In genomic region chr6:41228616-41229015, GRCh38 we compare ENCODE assay signal across 18 cellular contexts. TPM values are rescaled to one million over a fixed set of nuclear protein-coding genes. Genes with fewer than 3 reads are reported as not detected.
DNase-seq lines count a peak whose midpoint lies in the region; ATAC-seq, FAIRE-seq and TF ChIP-seq lines count a peak whose summit lies in the region.
"Had no signal": no experiment of that assay in that cellular context is flagged by ENCODE, and none has a peak within 500 bp of the region (broad histone marks: within the 10 kb centered on the region; RNA-seq: fewer than 3 reads in every experiment).

No MANE protein-coding gene starts in this region.

- no peaks in the 10 kb centered on the region for H3K4me1 ChIP-seq in MM.1S (ENCODE audit: low read length)
- H3K4me1 ChIP-seq in K562 (replicated peaks in 1 of 2; ENCODE audit: control insufficient read depth in 2 of 2, insufficient read depth in 2 of 2, low read length in 2 of 2), result no peaks in the 10 kb centered on the region; a peak in 2 of 5 replicates
- H3K4me1 ChIP-seq in mucosa of descending colon (ENCODE audit: low read depth), result no peaks in the 10 kb centered on the region
- 0 out of 2 replicates have a peak, but pooled peaks cover 3% of the 10 kb centered on the region for H3K4me1 ChIP-seq in PC-9 (replicated peaks; ENCODE audit: insufficient read depth)
- H3K4me1 ChIP-seq: thyroid gland had no signal

- no peaks in the 10 kb centered on the region for H3K36me3 Mint-ChIP-seq in activated T-cell treated with anti-CD3 and anti-CD28 coated beads, Interleukin-2, amount 50 U/mL, for 4 hours (ENCODE audit: insufficient read depth)
- H3K36me3 Mint-ChIP-seq: activated naive CD4-positive, alpha-beta T cell treated with anti-CD3 and anti-CD28 coated beads, Interleukin-2, amount 50 U/mL, for 24 hours had no signal

- peak; percentile 58 for FAIRE-seq in K562 (lab: Jason Lieb, UNC)
- FAIRE-seq: islet of Langerhans had no signal

- H3K79me2 ChIP-seq in MM.1S (ENCODE audit: low read length), result no peaks in the 10 kb centered on the region
- H3K79me2 ChIP-seq in K562 (ENCODE audit: control insufficient read depth, insufficient read depth, low read length), result no peaks in the 10 kb centered on the region
- H3K79me2 ChIP-seq in PC-9 (ENCODE audit: low read depth), result no peaks in the 10 kb centered on the region

- no peaks in the 10 kb centered on the region for H3K27me3 ChIP-seq in MM.1S (replicated peaks; ENCODE audit: insufficient read depth, low read length)
- H3K27me3 ChIP-seq in K562 (ENCODE audit: control insufficient read depth in 2 of 2, insufficient read depth in 2 of 2, low read length in 2 of 2), result peaks cover 10 to 53% of the 10 kb centered on the region in 2 experiments
- peaks cover 9% of the 10 kb centered on the region; the same call in 1 of the 2 replicates for H3K27me3 ChIP-seq in PC-9 (ENCODE audit: insufficient read depth, low read depth)
- H3K27me3 ChIP-seq: thyroid gland had no signal

- in situ Hi-C loops in K562 (cut with MboI), result no loop called here

- TF ChIP-seq EP300 in K562 (IDR thresholded peaks at IDR 0.05; ENCODE audit: low read length), result no peak

- BruUV-seq in K562 (replicated peaks; lab: Mats Ljungman, UMichigan) (no TSS peak), PC-9 (replicated peaks; lab: Mats Ljungman, UMichigan) (no TSS peak)

- no peaks in the 10 kb centered on the region for H3K9me1 ChIP-seq in K562 (ENCODE audit: control insufficient read depth, insufficient read depth, low read length)

- H3K4me1 Mint-ChIP-seq in activated T-cell treated with anti-CD3 and anti-CD28 coated beads, Interleukin-2, amount 50 U/mL, for 4 hours (ENCODE audit: low read depth), result no peaks in the 10 kb centered on the region

- H3K27ac ChIP-seq in MM.1S (ENCODE audit: low read length), result no peak overlapping the region
- H3K27ac ChIP-seq in K562 (ENCODE audit: extremely low read depth, low read depth, low read length), result no peak overlapping the region
- no peak overlapping the region for H3K27ac ChIP-seq in PC-9
- H3K27ac ChIP-seq: thyroid gland had no signal

- H3K4me3 Mint-ChIP-seq in activated T-cell treated with anti-CD3 and anti-CD28 coated beads, Interleukin-2, amount 50 U/mL, for 4 hours, result no peak overlapping the region
- H3K4me3 Mint-ChIP-seq: activated naive CD4-positive, alpha-beta T cell treated with anti-CD3 and anti-CD28 coated beads, Interleukin-2, amount 50 U/mL, for 24 hours had no signal

- TF ChIP-seq CTCF in GM10248 (IDR thresholded peaks at IDR 0.05; ENCODE audit: control extremely low read depth, extremely low read depth, low read depth, missing control alignments), result peak; percentile 11
- TF ChIP-seq CTCF in MM.1S (IDR thresholded peaks at IDR 0.05; ENCODE audit: low read length), result 0 out of 2 replicates have a peak, but pooled peaks have one; percentile 12
- TF ChIP-seq CTCF in K562 (IDR thresholded peaks at IDR 0.05 in 2 of 3, conservative IDR thresholded peaks at IDR 0.05 in 1 of 3; ENCODE audit: insufficient read depth in 2 of 3, low read depth in 1 of 3, low read length in 3 of 3), result peak; percentile 46 to 54 (median 51); a peak in 5 of 6 replicates
- no peak for TF ChIP-seq CTCF in mucosa of descending colon (IDR thresholded peaks at IDR 0.05)
- TF ChIP-seq CTCF in PC-9 (conservative IDR thresholded peaks at IDR 0.05), result no peak

- intact Hi-C loops in K562 (cut with micrococcal nuclease), result loop anchor here (2.0 kb wide), 1 partner anchor 90 kb away; no protein-coding TSS in a partner anchor
- intact Hi-C loops in mucosa of descending colon (cut with DNase I, micrococcal nuclease), result no loop called here
- intact Hi-C loops in PC-9 (cut with micrococcal nuclease; ENCODE audit: unreplicated experiment), result no loop called here

- no peak overlapping the region for H3K4me3 ChIP-seq in MM.1S (ENCODE audit: low read length)
- H3K4me3 ChIP-seq in K562, result no peak overlapping the region
- H3K4me3 ChIP-seq in mucosa of descending colon, result no peak overlapping the region
- H3K4me3 ChIP-seq in PC-9, result no peak overlapping the region
- H3K4me3 ChIP-seq: skin epidermis, thyroid gland had no signal

- no peaks in the 10 kb centered on the region for H3K9me3 Mint-ChIP-seq in activated T-cell treated with anti-CD3 and anti-CD28 coated beads, Interleukin-2, amount 50 U/mL, for 4 hours
- H3K9me3 Mint-ChIP-seq: activated naive CD4-positive, alpha-beta T cell treated with anti-CD3 and anti-CD28 coated beads, Interleukin-2, amount 50 U/mL, for 24 hours had no signal

- WGBS in K562 (ENCODE audit: insufficient coverage, low coverage, missing lambda C conversion rate), result 0% methylated on average over 5 of the region's 5 CpGs

- DNase-seq in GM10248 (ENCODE audit: extremely low spot score) (no peak), MM.1S (no peak), K562 (ENCODE audit: extremely low read depth in 1 of 4, low spot score in 3 of 4) (peak in 2 of 4 experiments; percentile 22 to 30), mucosa of descending colon (no peak), PC-9 (no peak), nucleus accumbens (lab: John Stamatoyannopoulos, UW) (no peak), pons (ENCODE audit: low spot score) (no peak)
- no peak for DNase-seq in activated T-cell treated with anti-CD3 and anti-CD28 coated beads, Interleukin-2, amount 50 U/mL, for 4 hours
- DNase-seq: NCI-H2029 treated with DMSO at 0.1 percent for 48 hours, thyroid gland had no signal

- peaks cover 5% of the 10 kb centered on the region for H3K27me3 Mint-ChIP-seq in activated T-cell treated with anti-CD3 and anti-CD28 coated beads, Interleukin-2, amount 50 U/mL, for 4 hours (ENCODE audit: low read depth)
- H3K27me3 Mint-ChIP-seq: activated naive CD4-positive, alpha-beta T cell treated with anti-CD3 and anti-CD28 coated beads, Interleukin-2, amount 50 U/mL, for 24 hours had no signal

- H2AFZ ChIP-seq in MM.1S (ENCODE audit: low read length) (no peak overlapping the region), K562 (ENCODE audit: low read depth, low read length) (no peak overlapping the region), PC-9 (no peak overlapping the region)

- ATAC-seq in K562, result peak; percentile 88
- ATAC-seq in mucosa of descending colon, result peak; percentile 20
- ATAC-seq in activated T-cell treated with anti-CD3 and anti-CD28 coated beads, Interleukin-2, amount 50 U/mL, for 4 hours, result no peak
- ATAC-seq: Panc1 had no signal

- TF ChIP-seq POLR2A in K562 (conservative IDR thresholded peaks at IDR 0.05), result no peak

- no peaks in the 10 kb centered on the region for H3K9me2 ChIP-seq in MM.1S (replicated peaks; ENCODE audit: insufficient read depth, low read length)
- H3K9me2 ChIP-seq in PC-9 (ENCODE audit: insufficient read depth), result no peaks in the 10 kb centered on the region

- H3K9me3 ChIP-seq in MM.1S (replicated peaks; ENCODE audit: insufficient read depth, low read length) (no peaks in the 10 kb centered on the region), K562 (replicated peaks; ENCODE audit: control insufficient read depth, insufficient read depth, low read depth, low read length) (no peaks in the 10 kb centered on the region), mucosa of descending colon (no peaks in the 10 kb centered on the region), PC-9 (ENCODE audit: insufficient read depth, low read depth) (no peaks in the 10 kb centered on the region)
- H3K9me3 ChIP-seq: thyroid gland had no signal

- H3K4me2 ChIP-seq in MM.1S (ENCODE audit: low read depth, low read length) (no peak overlapping the region), K562 (ENCODE audit: insufficient read depth, low read length) (no peak overlapping the region), PC-9 (no peak overlapping the region)

- H3K9ac ChIP-seq in MM.1S (ENCODE audit: low read length) (no peak overlapping the region), K562 (ENCODE audit: insufficient read depth in 1 of 2, low read depth in 2 of 2, low read length in 2 of 2) (no peak overlapping the region)

- H3F3A ChIP-seq in MM.1S (ENCODE audit: insufficient read depth, low read length), result no peaks in the 10 kb centered on the region
- H3F3A ChIP-seq in PC-9 (ENCODE audit: insufficient read depth, low read depth), result no peaks in the 10 kb centered on the region

- POLR2A ChIA-PET in GM10248 (lab: Yijun Ruan, JAX), result no interaction called here
- POLR2A ChIA-PET in K562 (lab: Yijun Ruan, JAX), result interaction anchor here (0.6 kb wide), 1 partner anchor 19 kb away, joined by 3 read pairs; no protein-coding TSS in a partner anchor
- POLR2A ChIA-PET in PC-9 (lab: Charles Lee; ENCODE audit: unreplicated experiment), result no interaction called here

- H3K36me3 ChIP-seq in MM.1S (replicated peaks; ENCODE audit: insufficient read depth, low read length) (no peaks in the 10 kb centered on the region), K562 (ENCODE audit: control insufficient read depth, insufficient read depth, low read length) (no peaks in the 10 kb centered on the region), mucosa of descending colon (ENCODE audit: low read depth) (no peaks in the 10 kb centered on the region), PC-9 (ENCODE audit: low read depth) (no peaks in the 10 kb centered on the region)
- H3K36me3 ChIP-seq: thyroid gland had no signal

- CTCF ChIA-PET in GM10248 (lab: Yijun Ruan, JAX), result interaction anchor here (1.1 to 1.9 kb wide), 4 partner anchors 37 to 91 kb away, joined by 3 to 4 read pairs (median 4); no protein-coding TSS in a partner anchor
- CTCF ChIA-PET in K562 (lab: Yijun Ruan, JAX; ENCODE audit: low intra/inter-chr PET ratio), result interaction anchor here (0.6 kb wide), 1 partner anchor 1869 kb away, joined by 3 read pairs; no protein-coding TSS in a partner anchor
- CTCF ChIA-PET in PC-9 (lab: Charles Lee), result no interaction called here

- H4K20me1 ChIP-seq in MM.1S (ENCODE audit: insufficient read depth, low read length), result no peaks in the 10 kb centered on the region
- H4K20me1 ChIP-seq in K562 (replicated peaks; ENCODE audit: control insufficient read depth, insufficient read depth, low read length), result no peaks in the 10 kb centered on the region
- no peaks in the 10 kb centered on the region for H4K20me1 ChIP-seq in PC-9 (ENCODE audit: insufficient read depth)

- TF ChIP-seq RAD21 in K562 (CRISPR knock-in tag; conservative IDR thresholded peaks at IDR 0.05 in 1 of 2, IDR thresholded peaks at IDR 0.05 in 1 of 2), result peak; percentile 16 to 29; a peak in 3 of 4 replicates

RNA-seq across cellular contexts. Expression of gene TREML4, which starts 0.5 kb away (rescaled TPM):
- not detected in 2 replicates for total RNA-seq in K562 (2011; cell fraction: chromatin; rRNA removed; ENCODE audit: low replicate concordance)
- total RNA-seq in K562 (2011; cell fraction: nucleolus; rRNA removed), result not detected in 2 replicates
- total RNA-seq in K562 (2011; cell fraction: nucleoplasm; rRNA removed), result not detected in 2 replicates
- total RNA-seq in K562 (2014; rRNA removed), result not detected in 2 replicates
- total RNA-seq in K562 (2014; rRNA removed; fragmentation: Illumina TruSeq; extraction: Trizol), result not detected in 2 replicates
- not detected in 2 replicates for total RNA-seq in K562 (2015; rRNA removed; fragmentation: Illumina TruSeq; extraction: Trizol)
- not detected in 2 replicates for total RNA-seq in K562 (2021)
- not detected in 2 replicates for polyA plus RNA-seq in K562 (2011; rRNA removed)
- not detected in 2 replicates for polyA plus RNA-seq in K562 (2011; cell fraction: cytosol; rRNA removed)
- polyA plus RNA-seq in K562 (2011; cell fraction: nucleus; rRNA removed), result not detected in 2 replicates
- polyA plus RNA-seq in K562 (2012), result not detected in 2 replicates
- not detected in 2 replicates for polyA plus RNA-seq in K562 (2014; fragmentation: Illumina TruSeq; extraction: Trizol)
- not detected for polyA plus RNA-seq in K562 (2014; fragmentation: Nextera tagmentation; extraction: Ambion mirVana)
- not detected in 2 replicates for polyA plus RNA-seq in K562 (2014; rRNA removed)
- not detected in 2 replicates for polyA minus RNA-seq in K562 (2011; rRNA and poly(A)+ RNA removed)
- not detected in 2 replicates for polyA minus RNA-seq in K562 (2011; cell fraction: cytosol; rRNA and poly(A)+ RNA removed)
- not detected in 2 replicates for polyA minus RNA-seq in K562 (2011; cell fraction: nucleus; rRNA and poly(A)+ RNA removed)
- total RNA-seq in mucosa of descending colon, result not detected
- not detected in 2 replicates for total RNA-seq in PC-9 (2021)
- not detected for total RNA-seq in activated T-cell treated with anti-CD3 and anti-CD28 coated beads, Interleukin-2, amount 50 U/mL, for 4 hours
- total RNA-seq: activated CD8-positive, alpha-beta memory T cell treated with anti-CD3 and anti-CD28 coated beads for 36 hours; cerebellum; fibroblast of villous mesenchyme; T-helper 2 cell treated with Interferon-gamma antibody and Interleukin-4, amounts not matched to agents 100 ng/mL and 5 ng/mL, for 36 hours; thyroid gland had no signal

RNA-seq across cellular contexts. Expression of gene TREML2, which starts 27.7 kb away (rescaled TPM):
- 1.7 and 1.9 TPM in 2 replicates for total RNA-seq in K562 (2011; cell fraction: chromatin; rRNA removed; ENCODE audit: low replicate concordance)
- 2.0 and 4.3 TPM in 2 replicates for total RNA-seq in K562 (2011; cell fraction: nucleolus; rRNA removed)
- total RNA-seq in K562 (2011; cell fraction: nucleoplasm; rRNA removed), result 3.6 and 4.0 TPM in 2 replicates
- total RNA-seq in K562 (2014; rRNA removed) (1.8 and 2.6 TPM in 2 replicates), K562 (2014; rRNA removed; fragmentation: Illumina TruSeq; extraction: Trizol) (1.2 and 1.4 TPM in 2 replicates), K562 (2015; rRNA removed; fragmentation: Illumina TruSeq; extraction: Trizol) (0.62 and 0.64 TPM in 2 replicates), K562 (2021) (1.9 and 2.2 TPM in 2 replicates), mucosa of descending colon (not detected), PC-9 (2021) (not detected in 2 replicates)
- polyA plus RNA-seq in K562 (2011; rRNA removed) (0.34 and 0.86 TPM in 2 replicates), K562 (2014; fragmentation: Illumina TruSeq; extraction: Trizol) (2.9 and 3.3 TPM in 2 replicates), K562 (2014; fragmentation: Nextera tagmentation; extraction: Ambion mirVana) (under 1 TPM; 0.20 to 0.27 TPM), K562 (2014; rRNA removed) (1.3 and 1.6 TPM in 2 replicates)
- polyA plus RNA-seq in K562 (2011; cell fraction: cytosol; rRNA removed), result 0.34 and 1.5 TPM in 2 replicates
- polyA plus RNA-seq in K562 (2011; cell fraction: nucleus; rRNA removed), result 0.11 and 0.46 TPM in 2 replicates
- polyA plus RNA-seq in K562 (2012), result 2.1 and 7.3 TPM in 2 replicates
- polyA minus RNA-seq in K562 (2011; rRNA and poly(A)+ RNA removed), result 0.39 and 1.2 TPM in 2 replicates
- polyA minus RNA-seq in K562 (2011; cell fraction: cytosol; rRNA and poly(A)+ RNA removed), result 0.76 TPM in 1 of 2 replicates, not detected in the other
- polyA minus RNA-seq in K562 (2011; cell fraction: nucleus; rRNA and poly(A)+ RNA removed), result 0.11 and 0.54 TPM in 2 replicates
- total RNA-seq in activated T-cell treated with anti-CD3 and anti-CD28 coated beads, Interleukin-2, amount 50 U/mL, for 4 hours, result 1 to 10 TPM in 1 of 3 donors, under 1 TPM in 2; 0.82 to 1.9 (median 0.91) TPM
- total RNA-seq: fibroblast of villous mesenchyme, thyroid gland had no signal

RNA-seq across cellular contexts. Expression of gene TREM1, which starts 57.9 kb away (rescaled TPM):
- not detected in 2 replicates for total RNA-seq in K562 (2011; cell fraction: chromatin; rRNA removed; ENCODE audit: low replicate concordance)
- not detected in 2 replicates for total RNA-seq in K562 (2011; cell fraction: nucleolus; rRNA removed)
- not detected in 2 replicates for total RNA-seq in K562 (2011; cell fraction: nucleoplasm; rRNA removed)
- not detected in 2 replicates for total RNA-seq in K562 (2014; rRNA removed)
- not detected in 2 replicates for total RNA-seq in K562 (2014; rRNA removed; fragmentation: Illumina TruSeq; extraction: Trizol)
- total RNA-seq in K562 (2015; rRNA removed; fragmentation: Illumina TruSeq; extraction: Trizol), result not detected in 2 replicates
- total RNA-seq in K562 (2021), result not detected in 2 replicates
- polyA plus RNA-seq in K562 (2011; rRNA removed), result not detected in 2 replicates
- polyA plus RNA-seq in K562 (2011; cell fraction: cytosol; rRNA removed), result not detected in 2 replicates
- polyA plus RNA-seq in K562 (2011; cell fraction: nucleus; rRNA removed), result not detected in 2 replicates
- polyA plus RNA-seq in K562 (2012), result 0.55 TPM in 1 of 2 replicates, not detected in the other
- not detected in 2 replicates for polyA plus RNA-seq in K562 (2014; fragmentation: Illumina TruSeq; extraction: Trizol)
- not detected for polyA plus RNA-seq in K562 (2014; fragmentation: Nextera tagmentation; extraction: Ambion mirVana)
- not detected in 2 replicates for polyA plus RNA-seq in K562 (2014; rRNA removed)
- not detected in 2 replicates for polyA minus RNA-seq in K562 (2011; rRNA and poly(A)+ RNA removed)
- not detected in 2 replicates for polyA minus RNA-seq in K562 (2011; cell fraction: cytosol; rRNA and poly(A)+ RNA removed)
- not detected in 2 replicates for polyA minus RNA-seq in K562 (2011; cell fraction: nucleus; rRNA and poly(A)+ RNA removed)
- total RNA-seq in mucosa of descending colon, result 1 to 10 TPM in 2 of 3 donors, not detected in 1; 1.2 to 2.0 TPM
- total RNA-seq in PC-9 (2021), result not detected in 2 replicates
- not detected for total RNA-seq in activated T-cell treated with anti-CD3 and anti-CD28 coated beads, Interleukin-2, amount 50 U/mL, for 4 hours
- total RNA-seq: activated CD8-positive, alpha-beta memory T cell treated with anti-CD3 and anti-CD28 coated beads for 36 hours; fibroblast of villous mesenchyme; T-helper 2 cell treated with Interferon-gamma antibody and Interleukin-4, amounts not matched to agents 100 ng/mL and 5 ng/mL, for 36 hours had no signal

Comparison
In these comparisons a context has a peak if more than half of its experiments do, and no peak if none do; other contexts are left out.
1. CTCF ChIP-seq: peak in GM10248 (single experiment), MM.1S (single experiment) and K562 (3 of 3); none in mucosa of descending colon (single experiment) and PC-9 (single experiment).
2. ATAC-seq: peak in K562 (single experiment) and mucosa of descending colon (single experiment); none in activated T-cell treated with anti-CD3 and anti-CD28 coated beads, Interleukin-2, amount 50 U/mL, for 4 hours (0 of 2).